ENCODE assay signal across 19 cellular contexts in the genomic region with DNA sequence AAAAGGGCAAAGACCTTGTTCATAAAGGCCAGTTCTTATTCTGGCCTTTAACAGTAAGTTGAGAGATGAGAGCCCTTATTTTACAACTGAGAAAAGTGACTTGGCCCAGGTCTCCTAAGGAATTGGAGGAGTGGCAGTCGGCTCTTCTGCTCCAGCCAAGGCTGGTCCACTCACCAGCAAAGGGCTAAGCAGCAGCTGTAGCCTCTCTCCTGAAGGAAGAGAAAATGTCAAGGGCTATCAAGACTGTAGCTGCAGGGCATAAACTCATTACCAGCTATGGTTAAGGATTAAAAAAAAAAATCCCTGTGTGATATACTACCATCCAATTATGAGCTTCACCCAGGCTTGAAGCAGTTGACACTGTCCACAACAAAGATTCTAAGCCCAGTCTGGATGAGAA.
"Had no signal": no experiment of that assay in that cellular context is flagged by ENCODE, and none has a peak within 500 bp of the region (broad histone marks: within the 10 kb centered on the region; RNA-seq: fewer than 3 reads in every experiment).

No MANE protein-coding gene starts in this region.

- ATAC-seq: activated CD4-positive, CD25-positive, alpha-beta regulatory T cell treated with anti-CD3 and anti-CD28 coated beads, Interleukin-2, amount 50 U/mL, for 24 hours; activated T-cell treated with anti-CD3 and anti-CD28 coated beads, Interleukin-2, amount 50 U/mL, for 4 hours; gastroesophageal sphincter; heart right ventricle; naive thymus-derived CD4-positive, alpha-beta T cell; right cardiac atrium; stimulated activated naive CD8-positive, alpha-beta T cell treated with anti-CD3 and anti-CD28 coated beads, Interleukin-15, Interleukin-2, amounts not matched to agents 100 U/mL and 50 U/mL, for 24 hours had no signal

- DNase-seq: activated CD4-positive, alpha-beta T cell treated with anti-CD3 and anti-CD28 coated beads, Interleukin-2, amount 10 ng/mL, durations not matched to agents 7 days and 5 days; activated CD8-positive, alpha-beta memory T cell treated with anti-CD3 and anti-CD28 coated beads, Interleukin-2, amount 50 U/mL, for 4 hours; activated naive CD4-positive, alpha-beta T cell treated with anti-CD3 and anti-CD28 coated beads for 36 hours; activated T-cell treated with anti-CD3 and anti-CD28 coated beads, Interleukin-2, amount 50 U/mL, for 4 hours; central memory CD4-positive, alpha-beta T cell; colonic mucosa; heart right ventricle; immature natural killer cell; kidney glomerular epithelial cell; mesenchymal stem cell; naive thymus-derived CD4-positive, alpha-beta T cell; right cardiac atrium; stimulated activated naive CD8-positive, alpha-beta T cell treated with anti-CD3 and anti-CD28 coated beads, Interleukin-15, Interleukin-2, amounts not matched to agents 100 U/mL and 50 U/mL, for 24 hours; substantia nigra; T1000; tibial artery had no signal

- FAIRE-seq: urothelium cell line had no signal
